ENCODE assay signal across 40 cellular contexts in genomic region chrX:125012585-125012984, GRCh38. TPM values are rescaled to one million over a fixed set of nuclear protein-coding genes. Genes with fewer than 3 reads are reported as not detected.
"Had no signal": no experiment of that assay in that cellular context is flagged by ENCODE, and none has a peak within 500 bp of the region (broad histone marks: within the 10 kb centered on the region; RNA-seq: fewer than 3 reads in every experiment).

No MANE protein-coding gene starts in this region.

- H3K9me3 Mint-ChIP-seq: activated CD4-positive, alpha-beta memory T cell treated with anti-CD3 and anti-CD28 coated beads for 36 hours; activated CD4-positive, alpha-beta T cell treated with anti-CD3 and anti-CD28 coated beads, Interleukin-2, amount 10 ng/mL, durations not matched to agents 24 days and 14 days; activated naive CD4-positive, alpha-beta T cell treated with anti-CD3 and anti-CD28 coated beads for 36 hours; activated naive CD4-positive, alpha-beta T cell treated with anti-CD3 and anti-CD28 coated beads, Interleukin-2, amount 50 U/mL, for 24 hours; activated naive CD8-positive, alpha-beta T cell treated with anti-CD3 and anti-CD28 coated beads, Interleukin-2, amount 10 ng/mL, durations not matched to agents 7 days and 5 days; activated naive CD8-positive, alpha-beta T cell treated with anti-CD3 and anti-CD28 coated beads, Interleukin-2, amount 50 U/mL, for 24 hours; activated T-cell treated with anti-CD3 and anti-CD28 coated beads, Interleukin-2, amount 50 U/mL, for 4 hours; central memory CD8-positive, alpha-beta T cell; T-helper 1 cell treated with Interleukin-12 subunit alpha and Interleukin-12 subunit beta and Interleukin-4 antibody, amounts not matched to agents 30 μg/mL and 1 μg/mL, for 36 hours; T-helper 2 cell treated with Interferon-gamma antibody and Interleukin-4, amounts not matched to agents 5 μg/mL and 100 μg/mL, for 36 hours had no signal

- H3K4me1 Mint-ChIP-seq: activated B cell treated with CpG ODN at 0.5 μM for 24 hours; activated CD4-positive, alpha-beta T cell treated with anti-CD3 and anti-CD28 coated beads, Interleukin-2, amount 10 ng/mL, durations not matched to agents 24 days and 14 days; activated naive CD4-positive, alpha-beta T cell treated with anti-CD3 and anti-CD28 coated beads, Interleukin-2, amount 50 U/mL, for 24 hours; activated naive CD8-positive, alpha-beta T cell treated with anti-CD3 and anti-CD28 coated beads, Interleukin-2, amount 10 ng/mL, durations not matched to agents 7 days and 5 days; activated naive CD8-positive, alpha-beta T cell treated with anti-CD3 and anti-CD28 coated beads, Interleukin-2, amount 50 U/mL, for 24 hours; activated T-helper 17 cell treated with anti-CD3 and anti-CD28 coated beads, Interleukin-2, amount 50 U/mL, for 72 hours; brain; central memory CD8-positive, alpha-beta T cell had no signal

- H3K36me3 Mint-ChIP-seq: activated CD4-positive, alpha-beta memory T cell treated with anti-CD3 and anti-CD28 coated beads for 36 hours; activated naive CD4-positive, alpha-beta T cell treated with anti-CD3 and anti-CD28 coated beads, Interleukin-2, amount 50 U/mL, for 24 hours; activated naive CD8-positive, alpha-beta T cell; activated naive CD8-positive, alpha-beta T cell treated with anti-CD3 and anti-CD28 coated beads, Interleukin-2, amount 10 ng/mL, durations not matched to agents 7 days and 5 days; brain had no signal

- H3K36me3 ChIP-seq: ascending aorta, cardiac muscle cell had no signal

- H3K4me1 ChIP-seq: ascending aorta had no signal

- H3K4me3 Mint-ChIP-seq: activated B cell treated with CpG ODN at 0.5 μM for 24 hours; activated CD4-positive, alpha-beta memory T cell treated with anti-CD3 and anti-CD28 coated beads for 36 hours; activated CD4-positive, alpha-beta T cell treated with anti-CD3 and anti-CD28 coated beads, Interleukin-2, amount 10 ng/mL, durations not matched to agents 24 days and 14 days; activated CD8-positive, alpha-beta T cell treated with anti-CD3 and anti-CD28 coated beads for 36 hours; activated naive CD4-positive, alpha-beta T cell treated with anti-CD3 and anti-CD28 coated beads for 36 hours; activated naive CD4-positive, alpha-beta T cell treated with anti-CD3 and anti-CD28 coated beads, Interleukin-2, amount 50 U/mL, for 24 hours; activated naive CD8-positive, alpha-beta T cell; activated naive CD8-positive, alpha-beta T cell treated with anti-CD3 and anti-CD28 coated beads, Interleukin-2, amount 10 ng/mL, durations not matched to agents 7 days and 5 days; activated naive CD8-positive, alpha-beta T cell treated with anti-CD3 and anti-CD28 coated beads, Interleukin-2, amount 50 U/mL, for 24 hours; activated T-cell treated with anti-CD3 and anti-CD28 coated beads, Interleukin-2, amount 50 U/mL, for 4 hours; activated T-cell treated with anti-CD3 and anti-CD28 coated beads, Interleukin-2, amount 50 U/mL, for 72 hours; activated T-helper 1 cell treated with anti-CD3 and anti-CD28 coated beads, Interleukin-12 subunit alpha, Interleukin-12 subunit beta, Interleukin-2, Interleukin-4 antibody, amounts not matched to agents 30 ng/mL and 10 ng/mL and 1 ng/mL, durations not matched to agents 14 hours and 24 hours and 36 hours; activated T-helper 17 cell treated with anti-CD3 and anti-CD28 coated beads, Interleukin-2, amount 50 U/mL, for 72 hours; brain; central memory CD8-positive, alpha-beta T cell; T-helper 1 cell treated with Interleukin-12 subunit alpha and Interleukin-12 subunit beta and Interleukin-4 antibody, amounts not matched to agents 30 μg/mL and 1 μg/mL, for 36 hours; T-helper 2 cell treated with Interferon-gamma antibody and Interleukin-4, amounts not matched to agents 5 μg/mL and 100 μg/mL, for 36 hours had no signal

- H3K27ac ChIP-seq: ascending aorta, cardiac muscle cell, VCaP had no signal

- ATAC-seq: activated CD8-positive, alpha-beta T cell treated with anti-CD3 and anti-CD28 coated beads for 36 hours; activated naive CD8-positive, alpha-beta T cell treated with anti-CD3 and anti-CD28 coated beads, Interleukin-2, amount 50 U/mL, for 24 hours; activated T-cell treated with anti-CD3 and anti-CD28 coated beads, Interleukin-2, amount 50 U/mL, for 4 hours; activated T-cell treated with anti-CD3 and anti-CD28 coated beads, Interleukin-2, amount 50 U/mL, for 72 hours; activated T-helper 17 cell treated with anti-CD3 and anti-CD28 coated beads, Interleukin-2, amount 50 U/mL, for 72 hours had no signal

- FAIRE-seq: bronchial epithelial cell, TTC549 had no signal

- H3K27me3 Mint-ChIP-seq: activated B cell treated with CpG ODN at 0.5 μM for 24 hours; activated CD4-positive, alpha-beta memory T cell treated with anti-CD3 and anti-CD28 coated beads for 36 hours; activated CD4-positive, alpha-beta T cell treated with anti-CD3 and anti-CD28 coated beads, Interleukin-2, amount 10 ng/mL, durations not matched to agents 24 days and 14 days; activated CD8-positive, alpha-beta T cell treated with anti-CD3 and anti-CD28 coated beads for 36 hours; activated naive CD8-positive, alpha-beta T cell; activated naive CD8-positive, alpha-beta T cell treated with anti-CD3 and anti-CD28 coated beads, Interleukin-2, amount 10 ng/mL, durations not matched to agents 7 days and 5 days; activated naive CD8-positive, alpha-beta T cell treated with anti-CD3 and anti-CD28 coated beads, Interleukin-2, amount 50 U/mL, for 24 hours; activated T-helper 17 cell treated with anti-CD3 and anti-CD28 coated beads, Interleukin-2, amount 50 U/mL, for 72 hours; brain had no signal

- H3K27ac Mint-ChIP-seq: activated B cell treated with CpG ODN at 0.5 μM for 24 hours; activated CD4-positive, alpha-beta memory T cell treated with anti-CD3 and anti-CD28 coated beads for 36 hours; activated CD4-positive, alpha-beta T cell treated with anti-CD3 and anti-CD28 coated beads, Interleukin-2, amount 10 ng/mL, durations not matched to agents 24 days and 14 days; activated CD8-positive, alpha-beta T cell treated with anti-CD3 and anti-CD28 coated beads for 36 hours; activated naive CD4-positive, alpha-beta T cell treated with anti-CD3 and anti-CD28 coated beads for 36 hours; activated naive CD4-positive, alpha-beta T cell treated with anti-CD3 and anti-CD28 coated beads, Interleukin-2, amount 50 U/mL, for 24 hours; activated naive CD8-positive, alpha-beta T cell; activated naive CD8-positive, alpha-beta T cell treated with anti-CD3 and anti-CD28 coated beads, Interleukin-2, amount 10 ng/mL, durations not matched to agents 7 days and 5 days; activated naive CD8-positive, alpha-beta T cell treated with anti-CD3 and anti-CD28 coated beads, Interleukin-2, amount 50 U/mL, for 24 hours; activated T-cell treated with anti-CD3 and anti-CD28 coated beads, Interleukin-2, amount 50 U/mL, for 72 hours; activated T-helper 1 cell treated with anti-CD3 and anti-CD28 coated beads, Interleukin-12 subunit alpha, Interleukin-12 subunit beta, Interleukin-2, Interleukin-4 antibody, amounts not matched to agents 30 ng/mL and 10 ng/mL and 1 ng/mL, durations not matched to agents 14 hours and 24 hours and 36 hours; activated T-helper 17 cell treated with anti-CD3 and anti-CD28 coated beads, Interleukin-2, amount 50 U/mL, for 72 hours; brain; T-helper 1 cell treated with Interleukin-12 subunit alpha and Interleukin-12 subunit beta and Interleukin-4 antibody, amounts not matched to agents 30 μg/mL and 1 μg/mL, for 36 hours; T-helper 2 cell treated with Interferon-gamma antibody and Interleukin-4, amounts not matched to agents 5 μg/mL and 100 μg/mL, for 36 hours had no signal

- H3K27me3 ChIP-seq: ascending aorta, cardiac muscle cell had no signal

- H3K4me3 ChIP-seq: ascending aorta, cardiac muscle cell had no signal

- DNase-seq: activated B cell treated with CpG ODN at 0.5 μM for 24 hours; activated CD4-positive, alpha-beta memory T cell treated with anti-CD3 and anti-CD28 coated beads for 36 hours; activated CD4-positive, alpha-beta T cell treated with anti-CD3 and anti-CD28 coated beads for 4 hours; activated CD4-positive, alpha-beta T cell treated with anti-CD3 and anti-CD28 coated beads, Interleukin-2, amount 10 ng/mL, durations not matched to agents 24 days and 14 days; activated CD4-positive, alpha-beta T cell treated with anti-CD3 and anti-CD28 coated beads, Interleukin-2, amount 50 U/mL, for 1 hour; activated CD4-positive, alpha-beta T cell treated with anti-CD3 and anti-CD28 coated beads, Interleukin-2, amount 50 U/mL, for 4 hours; activated CD4-positive, CD25-positive, alpha-beta regulatory T cell treated with anti-CD3 and anti-CD28 coated beads, Interleukin-2, amount 50 U/mL, for 72 hours; activated CD8-positive, alpha-beta memory T cell treated with anti-CD3 and anti-CD28 coated beads, Interleukin-2, amount 50 U/mL, for 4 hours; activated CD8-positive, alpha-beta T cell treated with anti-CD3 and anti-CD28 coated beads for 36 hours; activated effector memory CD4-positive, alpha-beta T cell treated with anti-CD3 and anti-CD28 coated beads, Interleukin-2, amount 50 U/mL, for 16 hours; activated gamma-delta T cell treated with Interleukin-2 at 50 U/mL for 16 hours; activated naive CD4-positive, alpha-beta T cell; activated naive CD4-positive, alpha-beta T cell treated with anti-CD3 and anti-CD28 coated beads for 36 hours; activated naive CD8-positive, alpha-beta T cell treated with anti-CD3 and anti-CD28 coated beads, Interleukin-2, amount 10 ng/mL, durations not matched to agents 7 days and 5 days; activated naive CD8-positive, alpha-beta T cell treated with anti-CD3 and anti-CD28 coated beads, Interleukin-2, amount 50 U/mL, for 24 hours; activated T-cell treated with anti-CD3 and anti-CD28 coated beads for 4 hours; activated T-cell treated with anti-CD3 and anti-CD28 coated beads, Interleukin-2, amount 50 U/mL, for 1 hour; activated T-cell treated with anti-CD3 and anti-CD28 coated beads, Interleukin-2, amount 50 U/mL, for 4 hours; activated T-cell treated with anti-CD3 and anti-CD28 coated beads, Interleukin-2, amount 50 U/mL, for 72 hours; amygdala; anterior cingulate cortex; caudate nucleus; cerebellar nuclear complex; T-helper 1 cell; T-helper 2 cell; T-helper 9 cell had no signal

RNA-seq across cellular contexts. Expression of gene TENM1, which starts 49.0 kb away (rescaled TPM):
- total RNA-seq: activated B cell treated with CpG ODN at 0.5 μM for 24 hours; activated CD4-positive, alpha-beta T cell treated with anti-CD3 and anti-CD28 coated beads, Interleukin-2, amount 10 ng/mL, durations not matched to agents 24 days and 14 days; activated T-helper 1 cell treated with anti-CD3 and anti-CD28 coated beads, Interleukin-12 subunit alpha, Interleukin-12 subunit beta, Interleukin-2, Interleukin-4 antibody, amounts not matched to agents 30 ng/mL and 10 ng/mL and 1 ng/mL, durations not matched to agents 14 hours and 24 hours and 36 hours; chondrocyte had no signal
